ENCODE assay signal across 1 cellular context in genomic region chr5:35902032-35902681, GRCh38.
TF ChIP-seq lines count a peak whose summit lies in the region.

No MANE protein-coding gene starts in this region.

TF ChIP-seq in GM12878, 131 proteins besides CTCF, POLR2A, EP300 and RAD21 (continued from another document and continues in another):
- TF ChIP-seq ZBTB33 (IDR thresholded peaks at IDR 0.05) (no peak), CREB1 (IDR thresholded peaks at IDR 0.05; ENCODE audit: low read depth) (0 out of 2 replicates have a peak, but pooled peaks have one; percentile 28), DPF2 (IDR thresholded peaks at IDR 0.05) (peak; percentile 68), MYB (IDR thresholded peaks at IDR 0.05; ENCODE audit: borderline replicate concordance, low read depth, low read length) (no peak), ETV6 (conservative IDR thresholded peaks at IDR 0.05 in 1 of 2, IDR thresholded peaks at IDR 0.05 in 1 of 2; ENCODE audit: borderline replicate concordance in 1 of 2, low read depth in 1 of 2) (peak in 1 of 2 experiments; percentile 49; a peak in 1 of 4 replicates), SMARCA5 (IDR thresholded peaks at IDR 0.05) (no peak), ZNF274 (IDR thresholded peaks at IDR 0.05; ENCODE audit: insufficient read depth, insufficient read length) (no peak), CBFB (IDR thresholded peaks at IDR 0.05; ENCODE audit: low read depth) (no peak), ATF7 (IDR thresholded peaks at IDR 0.05; ENCODE audit: low read depth) (0 out of 2 replicates have a peak, but pooled peaks have one; percentile 16), STAT3 (IDR thresholded peaks at IDR 0.05; ENCODE audit: low read depth, low read length) (no peak), HDGF (IDR thresholded peaks at IDR 0.05) (no peak), CEBPZ (IDR thresholded peaks at IDR 0.05; ENCODE audit: low read depth, low read length) (no peak), MXI1 (IDR thresholded peaks at IDR 0.05; ENCODE audit: low read depth, low read length) (no peak), MYC (IDR thresholded peaks at IDR 0.05; ENCODE audit: insufficient read depth, insufficient read length, insufficient replicate concordance, low read length, severe bottlenecking) (no peak), ZZZ3 (IDR thresholded peaks at IDR 0.05; ENCODE audit: control insufficient read depth, insufficient read length, low read depth) (no peak), ATF2 (IDR thresholded peaks at IDR 0.05; ENCODE audit: low read length) (peak; percentile 30; the same call in 1 of the 2 replicates), ZNF24 (IDR thresholded peaks at IDR 0.05) (no peak), ZNF207 (IDR thresholded peaks at IDR 0.05; ENCODE audit: borderline replicate concordance) (no peak), POLR2AphosphoS5 (IDR thresholded peaks at IDR 0.05; ENCODE audit: low read length) (no peak), TCF7 (IDR thresholded peaks at IDR 0.05; ENCODE audit: borderline replicate concordance) (no peak), HSF1 (IDR thresholded peaks at IDR 0.05; ENCODE audit: low read depth, low read length) (no peak), ZBED1 (IDR thresholded peaks at IDR 0.05; ENCODE audit: borderline replicate concordance) (no peak), ZNF622 (IDR thresholded peaks at IDR 0.05) (no peak), ZNF384 (IDR thresholded peaks at IDR 0.05; ENCODE audit: borderline replicate concordance, low read depth, low read length) (no peak), MTA2 (IDR thresholded peaks at IDR 0.05; ENCODE audit: low read depth) (no peak), KAT2A (conservative IDR thresholded peaks at IDR 0.05; ENCODE audit: control insufficient read depth, low read depth, low read length) (no peak), PRDM15 (CRISPR knock-in tag; IDR thresholded peaks at IDR 0.05) (no peak), ZBTB11 (CRISPR knock-in tag; IDR thresholded peaks at IDR 0.05) (no peak), LARP7 (IDR thresholded peaks at IDR 0.05) (no peak), TCF3 (IDR thresholded peaks at IDR 0.05; ENCODE audit: borderline replicate concordance, insufficient read depth, low read depth, low read length) (no peak), PAX5 (IDR thresholded peaks at IDR 0.05; ENCODE audit: borderline replicate concordance, low read depth, low read length) (no peak; the same call in 1 of the 2 replicates), RBBP5 (conservative IDR thresholded peaks at IDR 0.05) (no peak), MEF2B (IDR thresholded peaks at IDR 0.05; ENCODE audit: partially characterized antibody, poor library complexity, severe bottlenecking) (no peak), SKIL (IDR thresholded peaks at IDR 0.05; ENCODE audit: low read depth, poor library complexity, severe bottlenecking) (peak; percentile 22), USF1 (IDR thresholded peaks at IDR 0.05; ENCODE audit: borderline replicate concordance, extremely low read length, insufficient read depth, low read depth, low read length) (no peak), FOS (IDR thresholded peaks at IDR 0.05; ENCODE audit: borderline replicate concordance, extremely low read depth, insufficient read length) (no peak), CHD4 (IDR thresholded peaks at IDR 0.05) (no peak), E4F1 (IDR thresholded peaks at IDR 0.05; ENCODE audit: borderline replicate concordance, partially characterized antibody) (no peak)
